ENCODE assay signal across 8 cellular contexts in genomic region chr5:96259211-96259772, GRCh38.
DNase-seq lines count a peak whose midpoint lies in the region; ATAC-seq and TF ChIP-seq lines count a peak whose summit lies in the region.

No MANE protein-coding gene starts in this region.

- H3K9me3 ChIP-seq in esophagus muscularis mucosa (no peaks in the 10 kb centered on the region), skeletal muscle satellite cell (replicated peaks; ENCODE audit: low read length) (no peaks in the 10 kb centered on the region), SJCRH30 (replicated peaks) (no peaks in the 10 kb centered on the region)
- H3K9me3 ChIP-seq in CD8-positive, alpha-beta T cell (ENCODE audit: low read length), result no peaks in the 10 kb centered on the region

- ATAC-seq in GM19351 (IDR thresholded peaks at IDR 0.05; ENCODE audit: unreplicated experiment), result peak; percentile 57
- no peak for ATAC-seq in CD8-positive, alpha-beta T cell

- H3K9me3 Mint-ChIP-seq in CD8-positive, alpha-beta T cell, result no peaks in the 10 kb centered on the region

- peak overlapping the region; percentile 66 for H3K9ac ChIP-seq in skeletal muscle satellite cell (ENCODE audit: low read depth, low read length)

- DNase-seq in NCI-H226, result peak; percentile 39
- no peak for DNase-seq in esophagus muscularis mucosa (ENCODE audit: extremely low spot score)
- no peak for DNase-seq in SHP77 treated with DMSO at 0.1 percent for 48 hours (lab: John Stamatoyannopoulos, UW)
- no peak for DNase-seq in SJCRH30
- no peak for DNase-seq in GM20000 (ENCODE audit: low spot score)
- no peak for DNase-seq in CD8-positive, alpha-beta T cell

- POLR2A ChIA-PET in CD8-positive, alpha-beta T cell (lab: Charles Lee), result no interaction called here

- TF ChIP-seq EP300 in esophagus muscularis mucosa (IDR thresholded peaks at IDR 0.05), result no peak

- no peaks in the 10 kb centered on the region for H3K4me1 Mint-ChIP-seq in CD8-positive, alpha-beta T cell (ENCODE audit: low read depth)

- WGBS in esophagus muscularis mucosa, result 52% methylated on average over 2 of the region's 2 CpGs

- peaks cover 5 to 26% (median 17%) of the 10 kb centered on the region in 4 donors for H3K4me1 ChIP-seq in esophagus muscularis mucosa
- H3K4me1 ChIP-seq in skeletal muscle satellite cell (ENCODE audit: control insufficient read depth, insufficient read depth, low read length), result peaks cover 64% of the 10 kb centered on the region
- peaks cover 10% of the 10 kb centered on the region for H3K4me1 ChIP-seq in SJCRH30
- H3K4me1 ChIP-seq in CD8-positive, alpha-beta T cell (ENCODE audit: insufficient read depth, low read length), result no peaks in the 10 kb centered on the region

- CTCF ChIA-PET in CD8-positive, alpha-beta T cell (lab: Charles Lee), result interaction anchor here (0.7 kb wide), 1 partner anchor 72 kb away, joined by 4 read pairs; no protein-coding TSS in a partner anchor

- H3K4me3 ChIP-seq in esophagus muscularis mucosa (no peak overlapping the region), skeletal muscle satellite cell (ENCODE audit: low read length) (no peak overlapping the region), SJCRH30 (no peak overlapping the region)
- H3K4me3 ChIP-seq in CD8-positive, alpha-beta T cell (ENCODE audit: low read depth, low read length), result no peak overlapping the region

- no peak overlapping the region for H3K4me3 Mint-ChIP-seq in CD8-positive, alpha-beta T cell

- intact Hi-C loops in esophagus muscularis mucosa (cut with DNase I), result no loop called here
- intact Hi-C loops in CD8-positive, alpha-beta T cell (cut with DNase I, micrococcal nuclease), result no loop called here

- H3K27ac ChIP-seq in esophagus muscularis mucosa (replicated peaks in 1 of 4), result peak overlapping the region in 3 of 4 donors; percentile 17 to 36 (median 17)
- H3K27ac ChIP-seq in SJCRH30, result no peak overlapping the region
- no peak overlapping the region for H3K27ac ChIP-seq in CD8-positive, alpha-beta T cell (ENCODE audit: low read depth, low read length)

- H3K27me3 Mint-ChIP-seq in CD8-positive, alpha-beta T cell (ENCODE audit: low read depth), result peaks cover 12% of the 10 kb centered on the region

- TF ChIP-seq POLR2A in esophagus muscularis mucosa (IDR thresholded peaks at IDR 0.05; ENCODE audit: low read depth), result no peak

- no peaks in the 10 kb centered on the region for H3K36me3 Mint-ChIP-seq in CD8-positive, alpha-beta T cell

- no peaks in the 10 kb centered on the region for H3K27me3 ChIP-seq in esophagus muscularis mucosa
- H3K27me3 ChIP-seq in skeletal muscle satellite cell (ENCODE audit: control insufficient read depth, insufficient read depth, low read length), result no peaks in the 10 kb centered on the region
- no peaks in the 10 kb centered on the region for H3K27me3 ChIP-seq in SJCRH30
- no peaks in the 10 kb centered on the region for H3K27me3 ChIP-seq in CD8-positive, alpha-beta T cell (ENCODE audit: insufficient read depth, low read length)

- no peak for TF ChIP-seq CTCF in esophagus muscularis mucosa (IDR thresholded peaks at IDR 0.05)
- TF ChIP-seq CTCF in GM20000 (IDR thresholded peaks at IDR 0.05; ENCODE audit: extremely low read depth, missing control alignments), result no peak
- TF ChIP-seq CTCF in CD8-positive, alpha-beta T cell (IDR thresholded peaks at IDR 0.05), result no peak

- peak overlapping the region; percentile 55 for H3K4me2 ChIP-seq in skeletal muscle satellite cell (ENCODE audit: low read length)

- no peak overlapping the region for H3K27ac Mint-ChIP-seq in CD8-positive, alpha-beta T cell

- H3K36me3 ChIP-seq in esophagus muscularis mucosa (no peaks in the 10 kb centered on the region), skeletal muscle satellite cell (ENCODE audit: insufficient read depth, low read length) (no peaks in the 10 kb centered on the region), SJCRH30 (no peaks in the 10 kb centered on the region)
- H3K36me3 ChIP-seq in CD8-positive, alpha-beta T cell (ENCODE audit: insufficient read depth, low read length), result no peaks in the 10 kb centered on the region

Comparison
In these comparisons a context has a peak if more than half of its experiments do, and no peak if none do; other contexts are left out.
1. H3K27ac ChIP-seq: peak in esophagus muscularis mucosa (3 of 4); none in SJCRH30 (single experiment) and CD8-positive, alpha-beta T cell (single experiment).